In the genomic region with DNA sequence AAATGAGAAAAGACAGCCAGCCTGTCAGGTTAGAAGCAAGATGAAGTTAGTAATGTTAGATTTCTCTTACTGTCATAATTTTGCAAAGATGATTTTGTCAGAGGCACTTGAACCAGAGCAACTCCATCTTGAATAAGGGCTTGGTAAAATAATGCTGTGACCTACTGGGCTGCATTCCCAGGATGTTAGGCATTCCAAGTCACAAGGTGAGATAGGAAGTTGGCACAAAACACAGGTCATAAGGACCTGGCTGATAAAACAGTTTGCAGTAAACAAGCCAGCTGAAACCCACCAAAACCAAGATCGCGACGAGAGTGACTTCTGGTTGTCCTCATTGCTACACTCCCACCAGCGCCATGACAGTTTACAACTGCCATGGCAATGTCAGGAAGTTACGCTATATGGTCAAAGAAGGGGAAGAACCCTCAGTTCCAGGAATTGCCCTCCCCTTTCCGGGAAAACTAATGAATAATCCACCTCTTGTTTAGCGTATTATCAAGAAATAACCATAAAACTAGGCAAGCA, we compare ENCODE assay signal across 23 cellular contexts.
"Had no signal": no experiment of that assay in that cellular context is flagged by ENCODE, and none has a peak within 500 bp of the region (broad histone marks: within the 10 kb centered on the region; RNA-seq: fewer than 3 reads in every experiment).

No MANE protein-coding gene starts in this region.

- DNase-seq: activated CD4-positive, alpha-beta T cell treated with anti-CD3 and anti-CD28 coated beads, Interleukin-2, amount 50 U/mL, for 1 hour; activated CD8-positive, alpha-beta T cell treated with anti-CD3 and anti-CD28 coated beads for 36 hours; activated gamma-delta T cell treated with Interleukin-2 at 50 U/mL for 16 hours; activated naive CD8-positive, alpha-beta T cell treated with anti-CD3 and anti-CD28 coated beads, Interleukin-2, amount 50 U/mL, for 24 hours; activated T-cell treated with anti-CD3 and anti-CD28 coated beads, Interleukin-2, amount 50 U/mL, for 4 hours; effector CD8-positive, alpha-beta T cell; gastrocnemius medialis; glutamatergic neuron; islet precursor cell; left ventricle myocardium superior; right lobe of liver; stimulated activated CD4-positive, alpha-beta T cell treated with anti-CD3 and anti-CD28 coated beads, Interleukin-4, amount 100 ng/mL, for 1 hour; stimulated activated naive CD8-positive, alpha-beta T cell treated with anti-CD3 and anti-CD28 coated beads, Interleukin-15, Interleukin-2, amounts not matched to agents 100 U/mL and 50 U/mL, for 24 hours; T-helper 1 cell; uterus had no signal

- H3K36me3 ChIP-seq: breast epithelium, gastrocnemius medialis, right lobe of liver, uterus had no signal

- H3K4me3 Mint-ChIP-seq: activated CD8-positive, alpha-beta T cell treated with anti-CD3 and anti-CD28 coated beads for 36 hours; activated naive CD4-positive, alpha-beta T cell treated with anti-CD3 and anti-CD28 coated beads, Interleukin-2, amount 50 U/mL, for 24 hours; activated naive CD8-positive, alpha-beta T cell treated with anti-CD3 and anti-CD28 coated beads, Interleukin-2, amount 50 U/mL, for 24 hours; activated T-cell treated with anti-CD3 and anti-CD28 coated beads, Interleukin-2, amount 50 U/mL, for 4 hours; activated T-helper 17 cell treated with anti-CD3 and anti-CD28 coated beads, Interleukin-2, amount 50 U/mL, for 72 hours; central memory CD8-positive, alpha-beta T cell; nephron; T-helper 2 cell treated with Interferon-gamma antibody and Interleukin-4, amounts not matched to agents 5 μg/mL and 100 μg/mL, for 36 hours; type B pancreatic cell had no signal

- H3K4me1 Mint-ChIP-seq: activated naive CD4-positive, alpha-beta T cell treated with anti-CD3 and anti-CD28 coated beads, Interleukin-2, amount 50 U/mL, for 24 hours; activated naive CD8-positive, alpha-beta T cell treated with anti-CD3 and anti-CD28 coated beads, Interleukin-2, amount 50 U/mL, for 24 hours; activated T-helper 17 cell treated with anti-CD3 and anti-CD28 coated beads, Interleukin-2, amount 50 U/mL, for 72 hours; central memory CD8-positive, alpha-beta T cell; nephron had no signal

- H3K36me3 Mint-ChIP-seq: activated naive CD4-positive, alpha-beta T cell treated with anti-CD3 and anti-CD28 coated beads, Interleukin-2, amount 50 U/mL, for 24 hours; type B pancreatic cell had no signal

- H3K27me3 ChIP-seq: breast epithelium, gastrocnemius medialis, hepatocyte, right lobe of liver, uterus had no signal

- H3K4me3 ChIP-seq: breast epithelium, gastrocnemius medialis, hepatocyte, right lobe of liver, uterus had no signal

- H3K27me3 Mint-ChIP-seq: activated CD8-positive, alpha-beta T cell treated with anti-CD3 and anti-CD28 coated beads for 36 hours; activated naive CD4-positive, alpha-beta T cell treated with anti-CD3 and anti-CD28 coated beads, Interleukin-2, amount 50 U/mL, for 24 hours; activated naive CD8-positive, alpha-beta T cell treated with anti-CD3 and anti-CD28 coated beads, Interleukin-2, amount 50 U/mL, for 24 hours; activated T-helper 17 cell treated with anti-CD3 and anti-CD28 coated beads, Interleukin-2, amount 50 U/mL, for 72 hours; central memory CD8-positive, alpha-beta T cell; type B pancreatic cell had no signal

- H3K9me3 ChIP-seq: breast epithelium, gastrocnemius medialis, right lobe of liver, uterus had no signal

- H3K27ac ChIP-seq: breast epithelium, gastrocnemius medialis, hepatocyte, right lobe of liver, uterus had no signal

- H3K4me1 ChIP-seq: breast epithelium, gastrocnemius medialis, right lobe of liver, uterus had no signal

- H3K27ac Mint-ChIP-seq: activated CD8-positive, alpha-beta T cell treated with anti-CD3 and anti-CD28 coated beads for 36 hours; activated naive CD4-positive, alpha-beta T cell treated with anti-CD3 and anti-CD28 coated beads, Interleukin-2, amount 50 U/mL, for 24 hours; activated naive CD8-positive, alpha-beta T cell treated with anti-CD3 and anti-CD28 coated beads, Interleukin-2, amount 50 U/mL, for 24 hours; activated T-helper 17 cell treated with anti-CD3 and anti-CD28 coated beads, Interleukin-2, amount 50 U/mL, for 72 hours; nephron; T-helper 2 cell treated with Interferon-gamma antibody and Interleukin-4, amounts not matched to agents 5 μg/mL and 100 μg/mL, for 36 hours; type B pancreatic cell had no signal

- H3K9me3 Mint-ChIP-seq: activated CD8-positive, alpha-beta T cell treated with anti-CD3 and anti-CD28 coated beads for 36 hours; activated T-cell treated with anti-CD3 and anti-CD28 coated beads, Interleukin-2, amount 50 U/mL, for 4 hours; activated T-helper 17 cell treated with anti-CD3 and anti-CD28 coated beads, Interleukin-2, amount 50 U/mL, for 72 hours; central memory CD8-positive, alpha-beta T cell; nephron; type B pancreatic cell had no signal

- ATAC-seq: activated CD8-positive, alpha-beta T cell treated with anti-CD3 and anti-CD28 coated beads for 36 hours; activated naive CD8-positive, alpha-beta T cell treated with anti-CD3 and anti-CD28 coated beads, Interleukin-2, amount 50 U/mL, for 24 hours; activated T-cell treated with anti-CD3 and anti-CD28 coated beads, Interleukin-2, amount 50 U/mL, for 4 hours; activated T-helper 17 cell treated with anti-CD3 and anti-CD28 coated beads, Interleukin-2, amount 50 U/mL, for 72 hours; gastrocnemius medialis; left ventricle myocardium superior; right lobe of liver; stimulated activated naive CD8-positive, alpha-beta T cell treated with anti-CD3 and anti-CD28 coated beads, Interleukin-15, Interleukin-2, amounts not matched to agents 100 U/mL and 50 U/mL, for 24 hours had no signal
